In the genomic region with DNA sequence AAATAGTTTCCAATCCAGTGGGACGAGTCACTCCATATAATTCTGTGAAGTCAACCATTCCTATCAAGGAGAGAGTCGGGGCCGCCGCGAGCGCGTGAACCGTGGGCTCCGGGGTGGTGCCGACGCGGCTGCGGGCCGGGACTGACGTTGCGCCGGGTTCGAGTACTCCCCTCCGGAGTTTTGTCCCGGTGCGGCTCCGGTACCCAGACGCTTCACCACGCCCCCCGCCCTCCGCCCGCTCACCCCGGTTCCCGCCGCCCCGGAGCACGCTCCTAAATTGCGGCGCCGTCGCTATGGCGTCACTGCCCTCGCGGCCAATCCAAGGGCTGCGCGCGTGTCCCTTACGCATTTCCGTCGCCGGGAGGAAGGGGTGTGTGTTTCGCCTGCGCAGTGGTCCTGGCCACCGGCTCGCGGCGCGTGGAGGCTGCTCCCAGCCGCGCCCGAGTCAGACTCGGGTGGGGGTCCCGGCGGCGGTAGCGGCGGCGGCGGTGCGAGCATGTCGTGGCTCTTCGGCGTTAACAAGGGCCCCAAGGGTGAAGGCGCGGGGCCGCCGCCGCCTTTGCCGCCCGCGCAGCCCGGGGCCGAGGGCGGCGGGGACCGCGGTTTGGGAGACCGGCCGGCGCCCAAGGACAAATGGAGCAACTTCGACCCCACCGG, we compare ENCODE assay signal across 8 cellular contexts. TPM values are rescaled to one million over a fixed set of nuclear protein-coding genes. Genes with fewer than 3 reads are reported as not detected.
DNase-seq lines count a peak whose midpoint lies in the region; ATAC-seq lines count a peak whose summit lies in the region.

A gene with protein sequence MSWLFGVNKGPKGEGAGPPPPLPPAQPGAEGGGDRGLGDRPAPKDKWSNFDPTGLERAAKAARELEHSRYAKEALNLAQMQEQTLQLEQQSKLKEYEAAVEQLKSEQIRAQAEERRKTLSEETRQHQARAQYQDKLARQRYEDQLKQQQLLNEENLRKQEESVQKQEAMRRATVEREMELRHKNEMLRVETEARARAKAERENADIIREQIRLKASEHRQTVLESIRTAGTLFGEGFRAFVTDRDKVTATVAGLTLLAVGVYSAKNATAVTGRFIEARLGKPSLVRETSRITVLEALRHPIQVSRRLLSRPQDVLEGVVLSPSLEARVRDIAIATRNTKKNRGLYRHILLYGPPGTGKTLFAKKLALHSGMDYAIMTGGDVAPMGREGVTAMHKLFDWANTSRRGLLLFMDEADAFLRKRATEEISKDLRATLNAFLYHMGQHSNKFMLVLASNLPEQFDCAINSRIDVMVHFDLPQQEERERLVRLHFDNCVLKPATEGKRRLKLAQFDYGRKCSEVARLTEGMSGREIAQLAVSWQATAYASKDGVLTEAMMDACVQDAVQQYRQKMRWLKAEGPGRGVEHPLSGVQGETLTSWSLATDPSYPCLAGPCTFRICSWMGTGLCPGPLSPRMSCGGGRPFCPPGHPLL (plus strand): TSS at position 377 of the 657 bp plus-strand sequence. CDS start 120 bp downstream, at position 497.

- POLR2A ChIA-PET in activated CD8-positive, alpha-beta memory T cell treated with anti-CD3 and anti-CD28 coated beads for 36 hours (lab: Charles Lee): no interaction called here

- CTCF ChIA-PET in activated CD8-positive, alpha-beta memory T cell treated with anti-CD3 and anti-CD28 coated beads for 36 hours (lab: Charles Lee): no interaction called here

- DNase-seq in CMK (ENCODE audit: low read depth) (peak; percentile 84), HS-5 (ENCODE audit: low read depth) (peak; percentile 50), NOMO-1 (lab: John Stamatoyannopoulos, UW; ENCODE audit: unreplicated experiment in 2 of 2) (peak; percentile 87 to 93), lung microvascular endothelial cell (ENCODE audit: low read depth in 2 of 2) (peak; percentile 95 to 96)
- peak; percentile 84 for DNase-seq in effector CD8-positive, alpha-beta T cell (lab: John Stamatoyannopoulos, UW)
- peak; percentile 86 to 92 (median 88) for DNase-seq in stimulated activated CD4-positive, alpha-beta T cell treated with anti-CD3 and anti-CD28 coated beads, TNF-alpha, amount 100 ng/mL, for 4 hours (ENCODE audit: low read depth in 3 of 3)

- peak; percentile 74 for ATAC-seq in GM19468 (IDR thresholded peaks at IDR 0.05; ENCODE audit: extremely low read depth, unreplicated experiment)

RNA-seq across cellular contexts. Expression of the gene that starts here (rescaled TPM):
- 10 to 100 TPM; 82.9 to 93.1 TPM for total RNA-seq in activated CD8-positive, alpha-beta memory T cell treated with anti-CD3 and anti-CD28 coated beads for 36 hours
- total RNA-seq in lung microvascular endothelial cell: 13.5 and 19.4 TPM in 2 replicates

Comparison
In these comparisons a context has a peak if more than half of its experiments do, and no peak if none do; other contexts are left out.
1. Peak in every context shown above with its lines: DNase-seq and ATAC-seq.